ENCODE assay signal across 9 cellular contexts in genomic region chr9:110578896-110579752, GRCh38. TPM values are rescaled to one million over a fixed set of nuclear protein-coding genes. Genes with fewer than 3 reads are reported as not detected.
DNase-seq lines count a peak whose midpoint lies in the region; ATAC-seq and TF ChIP-seq lines count a peak whose summit lies in the region.
"Had no signal": no experiment of that assay in that cellular context is flagged by ENCODE, and none has a peak within 500 bp of the region (broad histone marks: within the 10 kb centered on the region; RNA-seq: fewer than 3 reads in every experiment).

SVEP1 (minus strand) TSS chr9:110579741; CDS start chr9:110579543, 198 bp downstream.

- WGBS in SK-N-SH (ENCODE audit: low lambda C conversion rate), result 0% methylated on average over 7 of the region's 99 CpGs

- ATAC-seq in GM19351 (IDR thresholded peaks at IDR 0.05; ENCODE audit: unreplicated experiment) (no peak), HG02623 (IDR thresholded peaks at IDR 0.05; ENCODE audit: unreplicated experiment) (no peak), HG02852 (IDR thresholded peaks at IDR 0.05; ENCODE audit: unreplicated experiment) (no peak)

- peaks cover 0 to 16% of the 10 kb centered on the region in 2 experiments; a peak in 2 of 4 replicates for H3K4me1 ChIP-seq in SK-N-SH (ENCODE audit: control insufficient read depth in 1 of 2, insufficient read depth in 2 of 2, low read depth in 1 of 2, low read length in 1 of 2)

- peak within 1 kb of the TSS; percentile 49 to 63 for H3K4me3 ChIP-seq in SK-N-SH (ENCODE audit: low read depth in 2 of 2, low read length in 1 of 2)

- H3K9me2 ChIP-seq in SK-N-SH, result no peaks in the 10 kb centered on the region

- POLR2A ChIA-PET in SK-N-SH (lab: Yijun Ruan, JAX), result no interaction called here

- TF ChIP-seq RAD21 in SK-N-SH (IDR thresholded peaks at IDR 0.05; ENCODE audit: low read length), result no peak

- peaks cover 3% of the 10 kb centered on the region for H3F3A ChIP-seq in SK-N-SH (replicated peaks; ENCODE audit: insufficient read depth)

- no peaks in the 10 kb centered on the region for H3K9me3 ChIP-seq in SK-N-SH

- H2AFZ ChIP-seq in SK-N-SH (ENCODE audit: low read depth), result peak within 1 kb of the TSS; percentile 62

- CTCF ChIA-PET in SK-N-SH (lab: Yijun Ruan, JAX), result no interaction called here

- DNase-seq in GM13976 (ENCODE audit: low spot score), result peak; percentile 38
- DNase-seq in SK-N-SH, result peak; percentile 75
- peak; percentile 38 for DNase-seq in fibroblast of the conjunctiva (ENCODE audit: low read depth)
- peak; percentile 58 for DNase-seq in myocyte (ENCODE audit: low read depth)
- no peak for DNase-seq in stimulated activated CD8-positive, alpha-beta memory T cell treated with anti-CD3 and anti-CD28 coated beads, Interleukin-4, amount 100 ng/mL, for 48 hours

- no peaks in the 10 kb centered on the region for H4K20me1 ChIP-seq in SK-N-SH (ENCODE audit: insufficient read depth)

- TF ChIP-seq CTCF in GM13976 (IDR thresholded peaks at IDR 0.05; ENCODE audit: borderline replicate concordance, control extremely low read depth, extremely low read depth, insufficient read depth, missing control alignments), result no peak
- no peak for TF ChIP-seq CTCF in SK-N-SH (IDR thresholded peaks at IDR 0.05)

- no peak within 1 kb of the TSS for H3K9ac ChIP-seq in SK-N-SH

- no peaks in the 10 kb centered on the region for H3K79me2 ChIP-seq in SK-N-SH (ENCODE audit: insufficient read depth)

- in situ Hi-C loops in GM13976 (cut with MboI; ENCODE audit: low sequenced_read_pairs, unreplicated experiment), result no loop called here

- no peak for TF ChIP-seq EP300 in SK-N-SH (IDR thresholded peaks at IDR 0.05; ENCODE audit: borderline replicate concordance in 1 of 2, low read depth in 1 of 2, low read length in 1 of 2)

- H3K4me2 ChIP-seq in SK-N-SH, result peak within 1 kb of the TSS; percentile 95

- H3K27ac ChIP-seq in SK-N-SH (ENCODE audit: low read depth in 2 of 2, low read length in 1 of 2), result no peak within 1 kb of the TSS

- no peaks in the 10 kb centered on the region for H3K36me3 ChIP-seq in SK-N-SH (replicated peaks in 1 of 2; ENCODE audit: control insufficient read depth in 1 of 2, insufficient read depth in 2 of 2, low read length in 1 of 2)

- H3K27me3 ChIP-seq in SK-N-SH (ENCODE audit: insufficient read depth), result peaks cover 16% of the 10 kb centered on the region; the same call in 1 of the 2 replicates

TF ChIP-seq in SK-N-SH, 30 proteins besides CTCF, POLR2A, EP300 and RAD21:
- TF ChIP-seq MXI1 (IDR thresholded peaks at IDR 0.05; ENCODE audit: low read depth, low read length), result 0 out of 2 replicates have a peak, but pooled peaks have one; percentile 7
- TF ChIP-seq, protein P1, sequence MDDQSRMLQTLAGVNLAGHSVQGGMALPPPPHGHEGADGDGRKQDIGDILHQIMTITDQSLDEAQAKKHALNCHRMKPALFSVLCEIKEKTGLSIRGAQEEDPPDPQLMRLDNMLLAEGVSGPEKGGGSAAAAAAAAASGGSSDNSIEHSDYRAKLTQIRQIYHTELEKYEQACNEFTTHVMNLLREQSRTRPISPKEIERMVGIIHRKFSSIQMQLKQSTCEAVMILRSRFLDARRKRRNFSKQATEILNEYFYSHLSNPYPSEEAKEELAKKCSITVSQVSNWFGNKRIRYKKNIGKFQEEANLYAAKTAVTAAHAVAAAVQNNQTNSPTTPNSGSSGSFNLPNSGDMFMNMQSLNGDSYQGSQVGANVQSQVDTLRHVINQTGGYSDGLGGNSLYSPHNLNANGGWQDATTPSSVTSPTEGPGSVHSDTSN (IDR thresholded peaks at IDR 0.05), result no peak

RNA-seq across cellular contexts. Expression of gene SVEP1, which starts in this region (rescaled TPM):
- polyA plus RNA-seq in SK-N-SH (2012; rRNA removed), result 0.10 and 0.11 TPM in 2 replicates
- polyA plus RNA-seq in SK-N-SH (2012; cell fraction: cytosol; rRNA removed), result 0.12 and 0.17 TPM in 2 replicates
- 0.15 and 0.29 TPM in 2 replicates for polyA plus RNA-seq in SK-N-SH (2012; cell fraction: nucleus; rRNA removed)
- 3.6 and 5.0 TPM in 2 replicates for total RNA-seq in myocyte
- 1.9 TPM for polyA plus RNA-seq in myocyte (2012)
- polyA plus RNA-seq: IgD-negative memory B cell had no signal

Comparison
In these comparisons a context has a peak if more than half of its experiments do, and no peak if none do; other contexts are left out.
1. Peak in DNase-seq, H3K4me3 ChIP-seq and H3K4me2 ChIP-seq in SK-N-SH; RNA of the gene not detected or under 1 TPM.